9 cellular contexts compared by ENCODE assay signal in the genomic region with DNA sequence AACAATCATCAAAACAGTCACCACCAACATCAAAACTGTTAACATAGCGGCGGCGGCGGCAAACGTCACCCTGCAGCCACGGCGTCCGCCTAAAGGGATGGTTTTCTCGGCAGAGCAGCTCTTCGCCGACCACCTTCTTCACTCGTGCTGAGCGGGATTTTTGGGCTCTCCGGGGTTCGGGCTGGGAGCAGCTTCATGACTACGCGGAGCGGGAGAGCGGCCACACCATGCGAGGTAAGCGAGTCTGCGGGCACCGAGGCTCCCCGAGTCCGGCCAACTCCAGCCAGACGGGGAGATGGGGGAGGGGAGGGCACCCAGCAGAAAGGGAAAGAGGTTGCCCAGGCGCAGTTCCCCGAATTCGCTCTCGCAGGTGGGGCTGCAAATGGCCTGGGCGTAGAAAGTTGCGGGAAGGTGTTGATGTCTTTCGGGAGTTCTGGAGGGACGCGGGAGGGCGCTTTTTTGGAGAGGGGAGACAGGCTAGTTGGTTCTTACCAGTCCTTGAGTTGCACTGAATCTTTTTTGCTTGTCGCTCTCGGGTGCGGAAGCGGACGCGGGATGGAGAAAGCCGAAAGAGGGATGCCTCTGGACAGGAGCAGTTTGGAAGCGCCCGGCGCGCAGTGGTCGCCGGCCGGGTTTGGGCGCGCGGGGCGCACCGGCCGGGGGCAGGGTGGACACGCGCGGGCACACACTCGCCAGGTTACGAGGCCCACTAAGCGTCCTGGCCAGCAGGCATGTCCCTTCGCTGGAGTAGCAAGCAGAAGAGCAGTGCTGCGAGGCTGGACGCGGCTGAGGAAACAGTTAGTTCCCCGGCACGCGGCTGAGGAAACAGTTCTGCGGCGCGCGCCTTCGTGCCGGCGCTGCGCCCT. TPM values are rescaled to one million over a fixed set of nuclear protein-coding genes. Genes with fewer than 3 reads are reported as not detected.
DNase-seq lines count a peak whose midpoint lies in the region; ATAC-seq and TF ChIP-seq lines count a peak whose summit lies in the region.
"Had no signal": no experiment of that assay in that cellular context is flagged by ENCODE, and none has a peak within 500 bp of the region (broad histone marks: within the 10 kb centered on the region; RNA-seq: fewer than 3 reads in every experiment).

No MANE protein-coding gene starts in this region.

- peaks cover 6% of the 10 kb centered on the region; the same call in 1 of the 2 replicates for H3K27me3 ChIP-seq in PC-9 (ENCODE audit: insufficient read depth, low read depth)
- H3K27me3 ChIP-seq in tibial nerve: peaks cover 0 to 28% of the 10 kb centered on the region in 2 donors

- peaks cover 0 to 3% of the 10 kb centered on the region in 2 donors for H3K9me3 Mint-ChIP-seq in effector memory CD8-positive, alpha-beta T cell

- H3K4me3 ChIP-seq in AG04449 (ENCODE audit: low read depth, low read length): peak overlapping the region; percentile 65
- H3K4me3 ChIP-seq in PC-9: peak overlapping the region; percentile 66
- H3K4me3 ChIP-seq in mesodermal cell (ENCODE audit: extremely low read depth, insufficient read depth, low read length, poor library complexity, severe bottlenecking): peak overlapping the region; percentile 44
- peak overlapping the region; percentile 39 to 67 (median 52) for H3K4me3 ChIP-seq in tibial nerve

- in situ Hi-C loops in ACHN (cut with HindIII; ENCODE audit: low pct_ligation_motif_present, low pct_unique_long_range_greater_than_20kb, low sequenced_read_pairs): no loop called here

- ATAC-seq in GM18907 (IDR thresholded peaks at IDR 0.05; ENCODE audit: unreplicated experiment) (peak; percentile 9), HG02840 (IDR thresholded peaks at IDR 0.05; ENCODE audit: low FRiP score, unreplicated experiment) (no peak)
- ATAC-seq in effector memory CD8-positive, alpha-beta T cell (replicated peaks): peak; percentile 31
- ATAC-seq: HCT116 had no signal

- H3K36me3 ChIP-seq in PC-9 (ENCODE audit: low read depth): no peaks in the 10 kb centered on the region
- no peaks in the 10 kb centered on the region for H3K36me3 ChIP-seq in mesodermal cell (ENCODE audit: control insufficient read depth, insufficient read depth, low read length)
- no peaks in the 10 kb centered on the region for H3K36me3 ChIP-seq in tibial nerve

- peaks cover 15 to 16% of the 10 kb centered on the region in 2 donors for H3K4me1 Mint-ChIP-seq in effector memory CD8-positive, alpha-beta T cell (ENCODE audit: low read depth in 2 of 2)

- peaks cover 35 to 52% of the 10 kb centered on the region in 2 donors for H3K27me3 Mint-ChIP-seq in effector memory CD8-positive, alpha-beta T cell

- H3K4me2 ChIP-seq in PC-9: peak overlapping the region; percentile 89

- CTCF ChIA-PET in AG04449 (lab: Yijun Ruan, JAX) (no interaction called here), PC-9 (lab: Charles Lee) (no interaction called here)

- H3K9me3 ChIP-seq in PC-9 (ENCODE audit: insufficient read depth, low read depth): no peaks in the 10 kb centered on the region
- no peaks in the 10 kb centered on the region for H3K9me3 ChIP-seq in mesodermal cell (ENCODE audit: control insufficient read depth, low read length)
- H3K9me3 ChIP-seq in tibial nerve: no peaks in the 10 kb centered on the region

- TF ChIP-seq CTCF in AG04449 (IDR thresholded peaks at IDR 0.05; ENCODE audit: insufficient read depth, low read length, missing control alignments): no peak
- TF ChIP-seq CTCF in PC-9 (conservative IDR thresholded peaks at IDR 0.05): no peak
- TF ChIP-seq CTCF in tibial nerve (IDR thresholded peaks at IDR 0.05): no peak

- H3K36me3 Mint-ChIP-seq in effector memory CD8-positive, alpha-beta T cell (ENCODE audit: insufficient read depth): peaks cover 14% of the 10 kb centered on the region

- WGBS in mesodermal cell (ENCODE audit: insufficient coverage in 2 of 2), 2 experiments: 0% methylated on average over 61 to 73 of the region's 77 CpGs
- 1% methylated on average over 64 to 77 of the region's 77 CpGs for WGBS in tibial nerve, 2 donors

- intact Hi-C loops in PC-9 (cut with micrococcal nuclease; ENCODE audit: unreplicated experiment): no loop called here

- DNase-seq in AG04449 (ENCODE audit: low read depth, low spot score): no peak
- DNase-seq in PC-9: no peak
- DNase-seq in effector memory CD8-positive, alpha-beta T cell: no peak
- no peak for DNase-seq in tibial nerve (ENCODE audit: low spot score in 2 of 2)
- no peak for DNase-seq in ACHN

- H3F3A ChIP-seq in PC-9 (ENCODE audit: insufficient read depth, low read depth): no peaks in the 10 kb centered on the region

- H4K20me1 ChIP-seq in PC-9 (ENCODE audit: insufficient read depth): no peaks in the 10 kb centered on the region

- peak overlapping the region; percentile 84 to 86 for H3K27ac Mint-ChIP-seq in effector memory CD8-positive, alpha-beta T cell

- H3K4me1 ChIP-seq in PC-9 (replicated peaks; ENCODE audit: insufficient read depth): no peaks in the 10 kb centered on the region
- H3K4me1 ChIP-seq in mesodermal cell (ENCODE audit: control insufficient read depth, insufficient read depth, low read length, poor library complexity, severe bottlenecking): peaks cover 11% of the 10 kb centered on the region
- H3K4me1 ChIP-seq in tibial nerve: peaks cover 0 to 42% (median 14%) of the 10 kb centered on the region in 4 donors

- peak overlapping the region; percentile 87 for H2AFZ ChIP-seq in PC-9

- no TSS peak for BruUV-seq in PC-9 (replicated peaks; lab: Mats Ljungman, UMichigan)

- H3K4me3 Mint-ChIP-seq in effector memory CD8-positive, alpha-beta T cell: peak overlapping the region; percentile 79 to 83

- H3K9me2 ChIP-seq in PC-9 (ENCODE audit: insufficient read depth): no peaks in the 10 kb centered on the region

- no peak for TF ChIP-seq EP300 in tibial nerve (IDR thresholded peaks at IDR 0.05)

- TF ChIP-seq POLR2A in tibial nerve (IDR thresholded peaks at IDR 0.05): no peak

- POLR2A ChIA-PET in AG04449 (lab: Yijun Ruan, JAX) (no interaction called here), PC-9 (lab: Charles Lee; ENCODE audit: unreplicated experiment) (no interaction called here)

- no peaks in the 10 kb centered on the region for H3K79me2 ChIP-seq in PC-9 (ENCODE audit: low read depth)

- no peak overlapping the region for H3K27ac ChIP-seq in PC-9
- no peak overlapping the region for H3K27ac ChIP-seq in mesodermal cell (ENCODE audit: low read depth, low read length, severe bottlenecking)
- peak overlapping the region in 2 of 4 donors; percentile 68 to 74 for H3K27ac ChIP-seq in tibial nerve

RNA-seq across cellular contexts. Expression of gene RORB, which starts 0.8 kb away (rescaled TPM):
- 0.07 TPM in 1 of 2 replicates, not detected in the other for total RNA-seq in PC-9 (2021)
- 0.26 TPM for polyA plus RNA-seq in mesodermal cell (2013, experiment 1 of 2)
- 0.46 TPM for polyA plus RNA-seq in mesodermal cell (2013, experiment 2 of 2)
- 1 to 10 TPM; 2.0 to 3.6 (median 3.0) TPM for total RNA-seq in tibial nerve
